In the genomic region with DNA sequence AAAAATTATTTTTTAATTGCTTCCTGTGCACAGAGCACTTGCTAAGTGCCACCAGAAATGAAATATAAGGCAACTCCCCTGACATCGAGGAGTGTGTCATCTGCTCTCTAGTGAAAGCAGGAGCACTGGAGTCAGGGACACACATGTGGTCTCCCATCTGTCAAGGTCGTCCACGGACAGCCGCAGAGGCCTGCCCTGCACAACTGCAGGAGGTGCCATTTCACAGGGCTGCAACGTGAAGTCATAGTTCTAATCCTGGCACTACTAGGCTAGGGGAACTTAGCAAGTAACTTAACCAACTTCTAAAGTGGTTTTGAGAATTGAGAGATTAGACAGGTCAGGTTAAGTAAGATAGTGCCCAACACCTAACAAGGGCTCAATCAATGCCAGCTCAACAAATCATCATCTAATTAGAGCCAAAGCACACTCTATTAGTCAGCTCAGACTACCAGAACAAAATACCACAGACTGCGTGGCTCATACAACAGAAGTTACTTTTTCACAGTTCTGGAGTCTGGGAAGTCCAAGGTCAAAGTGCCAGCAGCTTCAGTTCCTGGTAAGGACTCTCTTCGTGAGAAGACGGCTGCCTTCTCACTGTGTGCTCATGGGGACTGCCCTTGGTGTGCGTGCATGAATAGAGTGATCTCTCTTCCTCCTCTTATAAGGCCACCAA, we compare ENCODE assay signal across 9 cellular contexts. TPM values are rescaled to one million over a fixed set of nuclear protein-coding genes. Genes with fewer than 3 reads are reported as not detected.
DNase-seq lines count a peak whose midpoint lies in the region; ATAC-seq and TF ChIP-seq lines count a peak whose summit lies in the region.
"Had no signal": no experiment of that assay in that cellular context is flagged by ENCODE, and none has a peak within 500 bp of the region (broad histone marks: within the 10 kb centered on the region; RNA-seq: fewer than 3 reads in every experiment).

No MANE protein-coding gene starts in this region.

- H3K4me1 Mint-ChIP-seq in nephron progenitor cell: peaks cover 61% of the 10 kb centered on the region

- no peak overlapping the region for H3K27ac Mint-ChIP-seq in nephron progenitor cell

- no peaks in the 10 kb centered on the region for H3K9me3 ChIP-seq in esophagus muscularis mucosa
- no peaks in the 10 kb centered on the region for H3K9me3 ChIP-seq in psoas muscle
- H3K9me3 ChIP-seq in PC-9 (ENCODE audit: insufficient read depth, low read depth): no peaks in the 10 kb centered on the region

- H3F3A ChIP-seq in PC-9 (ENCODE audit: insufficient read depth, low read depth): no peaks in the 10 kb centered on the region

- H3K36me3 ChIP-seq in esophagus muscularis mucosa: no peaks in the 10 kb centered on the region
- H3K36me3 ChIP-seq in psoas muscle (ENCODE audit: insufficient read depth in 1 of 2, low read depth in 1 of 2): no peaks in the 10 kb centered on the region
- H3K36me3 ChIP-seq in PC-9 (ENCODE audit: low read depth): no peaks in the 10 kb centered on the region

- no peak overlapping the region for H3K4me2 ChIP-seq in PC-9

- TF ChIP-seq POLR2A in esophagus muscularis mucosa (IDR thresholded peaks at IDR 0.05; ENCODE audit: low read depth): no peak

- peaks cover 27% of the 10 kb centered on the region for H3K36me3 Mint-ChIP-seq in nephron progenitor cell (ENCODE audit: low read depth)

- peaks cover 9% of the 10 kb centered on the region for H3K9me3 Mint-ChIP-seq in nephron progenitor cell

- no peak for TF ChIP-seq EP300 in esophagus muscularis mucosa (IDR thresholded peaks at IDR 0.05)

- 55% methylated on average over 8 of the region's 9 CpGs for WGBS in esophagus muscularis mucosa
- 20 to 32% (median 27%) methylated on average over 9 of the region's 9 CpGs for WGBS in psoas muscle, 3 donors

- peak; percentile 98 for DNase-seq in NCI-H1694 treated with DMSO at 0.1 percent for 48 hours (lab: John Stamatoyannopoulos, UW)
- DNase-seq in esophagus muscularis mucosa (ENCODE audit: extremely low spot score): no peak
- DNase-seq in psoas muscle: peak; percentile 55 to 80
- DNase-seq in NCI-H748 treated with DMSO at 0.1 percent for 48 hours (lab: John Stamatoyannopoulos, UW): no peak
- no peak for DNase-seq in nephron progenitor cell
- DNase-seq in PC-9: no peak
- DNase-seq: NCI-H2107 had no signal

- H3K4me1 ChIP-seq in esophagus muscularis mucosa (peaks cover 53 to 85% (median 78%) of the 10 kb centered on the region in 4 donors), psoas muscle (peaks cover 67% of the 10 kb centered on the region), PC-9 (replicated peaks; ENCODE audit: insufficient read depth) (no peaks in the 10 kb centered on the region)

- no peak overlapping the region for H3K4me3 Mint-ChIP-seq in nephron progenitor cell

- H3K4me3 ChIP-seq in esophagus muscularis mucosa (peak overlapping the region in 2 of 4 donors; percentile 12 to 19), psoas muscle (peak overlapping the region; percentile 15), PC-9 (no peak overlapping the region)

- no peaks in the 10 kb centered on the region for H3K27me3 Mint-ChIP-seq in nephron progenitor cell (ENCODE audit: low read depth, poor library complexity)

- H2AFZ ChIP-seq in PC-9: no peak overlapping the region

- H3K27me3 ChIP-seq in esophagus muscularis mucosa: no peaks in the 10 kb centered on the region
- no peaks in the 10 kb centered on the region for H3K27me3 ChIP-seq in psoas muscle (ENCODE audit: insufficient read depth in 3 of 3, low read length in 2 of 3)
- peaks cover 56% of the 10 kb centered on the region; the same call in 1 of the 2 replicates for H3K27me3 ChIP-seq in PC-9 (ENCODE audit: insufficient read depth, low read depth)

- CTCF ChIA-PET in PC-9 (lab: Charles Lee): no interaction called here

- H3K27ac ChIP-seq in esophagus muscularis mucosa (replicated peaks in 1 of 4) (peak overlapping the region; percentile 75 to 84 (median 78)), psoas muscle (peak overlapping the region; percentile 83), PC-9 (no peak overlapping the region)

- BruUV-seq in PC-9 (replicated peaks; lab: Mats Ljungman, UMichigan): no TSS peak

- no peak for TF ChIP-seq CTCF in esophagus muscularis mucosa (IDR thresholded peaks at IDR 0.05)
- no peak for TF ChIP-seq CTCF in psoas muscle (IDR thresholded peaks at IDR 0.05)
- no peak for TF ChIP-seq CTCF in nephron progenitor cell (IDR thresholded peaks at IDR 0.05)
- no peak for TF ChIP-seq CTCF in PC-9 (conservative IDR thresholded peaks at IDR 0.05)

- intact Hi-C loops in esophagus muscularis mucosa (cut with DNase I): no loop called here
- intact Hi-C loops in psoas muscle (cut with DNase I): no loop called here
- intact Hi-C loops in PC-9 (cut with micrococcal nuclease; ENCODE audit: unreplicated experiment): no loop called here

- no peaks in the 10 kb centered on the region for H3K79me2 ChIP-seq in PC-9 (ENCODE audit: low read depth)

- POLR2A ChIA-PET in PC-9 (lab: Charles Lee; ENCODE audit: unreplicated experiment): no interaction called here

- H3K9me2 ChIP-seq in PC-9 (ENCODE audit: insufficient read depth): no peaks in the 10 kb centered on the region

- ATAC-seq in GM18511 (IDR thresholded peaks at IDR 0.05; ENCODE audit: unreplicated experiment) (peak; percentile 33), psoas muscle (peak; percentile 89 to 95 (median 93)), HG03045 (IDR thresholded peaks at IDR 0.05; ENCODE audit: unreplicated experiment) (no peak)

- H4K20me1 ChIP-seq in PC-9 (ENCODE audit: insufficient read depth): no peaks in the 10 kb centered on the region

RNA-seq across cellular contexts. Expression of gene FOXN3, which starts 30.7 kb away (rescaled TPM):
- total RNA-seq in esophagus muscularis mucosa (100 to 1,000 TPM; 114 to 180 (median 145) TPM), psoas muscle (100 to 1,000 TPM in 2 of 4 donors, 10 to 100 TPM in 2; 73.6 to 123 (median 101) TPM), PC-9 (2021) (4.2 and 5.3 TPM in 2 replicates)
- 10 to 100 TPM; 10.1 to 47.3 (median 25.6) TPM for polyA plus RNA-seq in psoas muscle

Comparison
In these comparisons a context has a peak if more than half of its experiments do, and no peak if none do; other contexts are left out.
1. DNase-seq: peak in NCI-H1694 treated with DMSO at 0.1 percent for 48 hours (single experiment) and psoas muscle (2 of 2); none in esophagus muscularis mucosa (single experiment), NCI-H748 treated with DMSO at 0.1 percent for 48 hours (single experiment), nephron progenitor cell (single experiment) and PC-9 (0 of 2).
2. RNA of gene FOXN3, which starts 30.7 kb away (total RNA-seq): 114 to 180 TPM in esophagus muscularis mucosa and 73.6 to 123 TPM in psoas muscle; 4.2 to 5.3 TPM in PC-9; every median in the first group is over 10 times any median in the second.